8 cellular contexts compared by ENCODE assay signal in the genomic region with DNA sequence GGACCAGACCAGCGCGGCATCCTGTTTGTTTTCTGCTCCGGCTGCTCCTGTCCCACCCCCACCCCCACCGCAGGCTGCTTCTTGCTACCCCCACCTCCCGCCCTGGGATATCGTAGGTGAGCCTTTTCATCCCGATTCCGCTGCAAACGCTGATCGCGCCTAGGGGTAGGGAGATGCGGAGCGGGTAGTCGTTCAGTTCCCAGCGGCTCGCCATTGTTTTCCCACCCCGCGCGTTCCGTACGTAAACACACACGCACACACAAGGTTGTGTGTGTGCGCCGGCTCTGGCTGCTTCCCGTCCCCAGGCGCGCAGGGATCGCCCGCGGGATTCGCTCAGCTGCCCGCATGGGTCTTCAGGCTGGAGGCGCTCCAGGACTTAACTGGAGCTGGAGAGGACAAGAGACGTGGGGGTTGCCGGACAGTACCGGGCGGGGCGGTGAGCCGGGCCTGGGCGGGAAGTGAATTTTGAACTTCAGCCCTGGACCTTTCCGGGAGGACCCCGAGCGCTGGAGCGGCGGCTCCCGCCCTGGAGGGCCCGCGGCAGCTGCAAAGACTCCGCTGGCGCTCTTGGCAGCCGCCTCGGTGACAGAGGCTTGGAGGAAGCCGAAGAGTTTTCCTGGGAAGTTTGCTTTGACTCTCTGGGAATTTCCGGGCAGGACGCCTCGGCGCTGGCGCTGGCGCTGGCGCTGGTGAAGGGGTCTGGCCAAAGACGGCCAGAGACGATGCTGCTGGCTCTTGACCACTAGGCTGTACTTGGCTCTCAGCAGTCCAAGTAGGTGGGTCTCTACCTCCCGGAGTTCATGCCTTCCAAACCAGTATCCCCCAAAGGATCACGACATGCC. TPM values are rescaled to one million over a fixed set of nuclear protein-coding genes. Genes with fewer than 3 reads are reported as not detected.
A peak's percentile ranks its signal among the peaks of the same experiment; 100 is the strongest.
DNase-seq lines count a peak whose midpoint lies in the region; ATAC-seq lines count a peak whose summit lies in the region.

No MANE protein-coding gene starts in this region.

- ATAC-seq in GM18519 (IDR thresholded peaks at IDR 0.05; ENCODE audit: low FRiP score, unreplicated experiment) = no peak
- no peak for ATAC-seq in GM21529 (IDR thresholded peaks at IDR 0.05; ENCODE audit: unreplicated experiment)

- no peaks in the 10 kb centered on the region for H3K36me3 ChIP-seq in iPS-18a (ENCODE audit: control insufficient read depth, low read depth, low read length)

- in situ Hi-C loops in T47D (cut with HindIII; ENCODE audit: low pct_unique_long_range_greater_than_20kb, low sequenced_read_pairs) = no loop called here

- peak overlapping the region; percentile 83 for H3K4me3 ChIP-seq in iPS-18a (ENCODE audit: low read length)

- peaks cover 4% of the 10 kb centered on the region for H3K27me3 ChIP-seq in iPS-18a (ENCODE audit: control insufficient read depth, insufficient read depth, low read length)

- peak overlapping the region; percentile 64 for H3K9ac ChIP-seq in iPS-18a (ENCODE audit: low read length)

- DNase-seq in NCI-H146 (lab: John Stamatoyannopoulos, UW) (peak; percentile 72), NCI-H146 treated with DMSO at 0.1 percent for 48 hours (lab: John Stamatoyannopoulos, UW; ENCODE audit: unreplicated experiment) (no peak), NCI-H2171 treated with DMSO at 0.1 percent for 48 hours (lab: John Stamatoyannopoulos, UW) (peak; percentile 60), T47D (ENCODE audit: low read depth in 1 of 2, low spot score in 1 of 2) (peak; percentile 37 to 70), renal cortical epithelial cell (ENCODE audit: low read depth) (peak; percentile 38)

- peaks cover 35% of the 10 kb centered on the region for H3K4me1 ChIP-seq in iPS-18a (ENCODE audit: control insufficient read depth, low read depth, low read length)

- no peak overlapping the region for H3K27ac ChIP-seq in iPS-18a (ENCODE audit: low read length)

- H3K9me3 ChIP-seq in iPS-18a (ENCODE audit: control insufficient read depth, low read depth, low read length) = no peaks in the 10 kb centered on the region

RNA-seq across cellular contexts. Expression of gene SOX13, which starts 1.6 kb away (rescaled TPM):
- total RNA-seq in renal cortical epithelial cell = 3.3 and 11.5 TPM in 2 replicates
